In the genomic region with DNA sequence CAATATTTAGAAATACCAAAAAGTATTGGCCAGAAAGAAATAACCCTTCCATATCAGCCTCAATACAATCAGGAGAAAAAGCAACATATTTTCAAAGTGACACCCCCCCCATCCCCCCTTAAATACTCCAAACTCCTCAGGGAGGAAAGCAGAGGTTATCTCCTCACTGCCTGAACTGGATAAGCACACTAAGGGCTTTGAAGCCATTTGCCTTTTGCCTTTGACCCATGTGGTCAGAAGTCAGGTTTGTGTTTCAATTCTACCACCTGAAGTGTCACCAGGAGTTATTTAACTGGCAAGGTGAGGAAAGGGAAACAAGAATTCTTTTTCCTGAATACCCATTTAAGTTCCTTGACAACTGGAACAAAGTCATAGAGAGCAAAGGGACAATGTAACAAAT, we compare ENCODE assay signal across 23 cellular contexts. TPM values are rescaled to one million over a fixed set of nuclear protein-coding genes. Genes with fewer than 3 reads are reported as not detected.
DNase-seq lines count a peak whose midpoint lies in the region; ATAC-seq, FAIRE-seq and TF ChIP-seq lines count a peak whose summit lies in the region.
"Had no signal": no experiment of that assay in that cellular context is flagged by ENCODE, and none has a peak within 500 bp of the region (broad histone marks: within the 10 kb centered on the region; RNA-seq: fewer than 3 reads in every experiment).

No MANE protein-coding gene starts in this region.

- H2AK9ac ChIP-seq in IMR-90 (replicated peaks; ENCODE audit: low read depth, low read length, poor library complexity), result no peak overlapping the region

- H3K27me3 Mint-ChIP-seq in mesothelial cell of epicardium (ENCODE audit: low read depth), result no peaks in the 10 kb centered on the region

- no peak for FAIRE-seq in HepG2 (lab: Jason Lieb, UNC)
- FAIRE-seq: GM19239 had no signal

- TF ChIP-seq EP300 in HepG2 (IDR thresholded peaks at IDR 0.05; ENCODE audit: low read depth in 2 of 2, low read length in 2 of 2) (no peak), HepG2 (CRISPR knock-in tag; IDR thresholded peaks at IDR 0.05; ENCODE audit: borderline replicate concordance) (no peak), esophagus muscularis mucosa (IDR thresholded peaks at IDR 0.05) (no peak)

- no TSS peak for BruUV-seq in HepG2 (replicated peaks; lab: Mats Ljungman, UMichigan)
- no TSS peak for BruUV-seq in IMR-90 (replicated peaks; lab: Mats Ljungman, UMichigan)

- H3K9me1 ChIP-seq in IMR-90 (ENCODE audit: insufficient read depth, low read length), result no peaks in the 10 kb centered on the region; the same call in 1 of the 2 replicates

- H3K23ac ChIP-seq in IMR-90 (ENCODE audit: low read depth, low read length), result no peak overlapping the region

- no peak overlapping the region for H2BK120ac ChIP-seq in IMR-90 (ENCODE audit: low read depth, low read length)

- no peak overlapping the region for H3K27ac ChIP-seq in HepG2 (ENCODE audit: extremely low read length, insufficient read depth, low read length)
- no peak overlapping the region for H3K27ac ChIP-seq in right lobe of liver
- no peak overlapping the region for H3K27ac ChIP-seq in IMR-90 (ENCODE audit: insufficient read depth, low read length)
- peak overlapping the region; percentile 28 to 98 (median 89) for H3K27ac ChIP-seq in esophagus muscularis mucosa (replicated peaks in 1 of 4)
- peak overlapping the region; percentile 15 for H3K27ac ChIP-seq in skeletal muscle tissue (ENCODE audit: low read depth, low read length)
- H3K27ac ChIP-seq: KMS-11, PC-9, SJSA1 had no signal

- no peak overlapping the region for H3K4me3 Mint-ChIP-seq in mesothelial cell of epicardium
- H3K4me3 Mint-ChIP-seq: CD14-positive monocyte, GM23338 had no signal

- no peak overlapping the region for H3K4ac ChIP-seq in IMR-90 (ENCODE audit: low read depth, low read length)

- DNase-seq in HepG2 (ENCODE audit: low spot score), result no peak
- DNase-seq in right lobe of liver, result no peak
- DNase-seq in IMR-90, result no peak
- DNase-seq in esophagus muscularis mucosa (ENCODE audit: extremely low spot score), result no peak
- DNase-seq in GM03348 (ENCODE audit: low spot score), result no peak
- no peak for DNase-seq in mesothelial cell of epicardium (ENCODE audit: low spot score in 2 of 2, unreplicated experiment in 2 of 2)
- no peak for DNase-seq in amygdala (lab: John Stamatoyannopoulos, UW)
- DNase-seq: ACHN, AML-193, DMS 273 treated with DMSO at 0.1 percent for 48 hours, DND-41, HCEC 1CT, NCI-H1417 treated with DMSO at 0.1 percent for 48 hours, NCI-H187 treated with DMSO at 0.1 percent for 48 hours, NCI-H2227 treated with DMSO at 0.1 percent for 48 hours, NCI-H510A treated with DMSO at 0.1 percent for 48 hours, PC-9 had no signal

- H3K4me1 ChIP-seq in HepG2 (ENCODE audit: insufficient read depth, low read length), result peaks cover 76% of the 10 kb centered on the region
- H3K4me1 ChIP-seq in right lobe of liver, result peaks cover 0 to 21% (median 2%) of the 10 kb centered on the region in 4 donors
- peaks cover 8% of the 10 kb centered on the region for H3K4me1 ChIP-seq in IMR-90 (ENCODE audit: control insufficient read depth, insufficient read depth, low read length)
- peaks cover 35 to 51% (median 47%) of the 10 kb centered on the region in 4 donors for H3K4me1 ChIP-seq in esophagus muscularis mucosa
- peaks cover 62 to 67% (median 64%) of the 10 kb centered on the region in 3 donors for H3K4me1 ChIP-seq in skeletal muscle tissue (ENCODE audit: control insufficient read depth in 3 of 3, insufficient read depth in 3 of 3, low read length in 3 of 3)

- no peaks in the 10 kb centered on the region for H3K9me3 Mint-ChIP-seq in mesothelial cell of epicardium
- H3K9me3 Mint-ChIP-seq: CD14-positive monocyte, GM23338 had no signal

- no peak; a peak in 1 of 4 replicates for TF ChIP-seq POLR2A in HepG2 (IDR thresholded peaks at IDR 0.05; ENCODE audit: insufficient read depth in 1 of 2, low read depth in 2 of 2, low read length in 2 of 2)
- TF ChIP-seq POLR2A in right lobe of liver (IDR thresholded peaks at IDR 0.05), result no peak
- TF ChIP-seq POLR2A in IMR-90 (IDR thresholded peaks at IDR 0.05; ENCODE audit: low read depth, low read length), result no peak
- TF ChIP-seq POLR2A in esophagus muscularis mucosa (IDR thresholded peaks at IDR 0.05; ENCODE audit: low read depth), result no peak

- H3K27me3 ChIP-seq in HepG2 (ENCODE audit: control insufficient read depth in 1 of 2, insufficient read depth in 2 of 2, low read length in 2 of 2) (no peaks in the 10 kb centered on the region; a peak in 1 of 5 replicates), right lobe of liver (no peaks in the 10 kb centered on the region), IMR-90 (ENCODE audit: control insufficient read depth, insufficient read depth, low read length) (no peaks in the 10 kb centered on the region), esophagus muscularis mucosa (no peaks in the 10 kb centered on the region), skeletal muscle tissue (ENCODE audit: control insufficient read depth in 3 of 3, insufficient read depth in 3 of 3, low read length in 3 of 3) (no peaks in the 10 kb centered on the region)
- H3K27me3 ChIP-seq: SJSA1 had no signal

- H3K9ac ChIP-seq in HepG2 (ENCODE audit: insufficient read depth, low read depth, low read length), result no peak overlapping the region
- no peak overlapping the region for H3K9ac ChIP-seq in IMR-90 (ENCODE audit: low read depth, low read length)
- peak overlapping the region in 1 of 3 donors; percentile 1 for H3K9ac ChIP-seq in skeletal muscle tissue (ENCODE audit: low read depth in 1 of 3, low read length in 3 of 3)
- H3K9ac ChIP-seq: KMS-11 had no signal

- peaks cover 9% of the 10 kb centered on the region for H3K79me2 ChIP-seq in HepG2 (ENCODE audit: insufficient read depth, low read length)

- CTCF ChIA-PET in HepG2 (lab: Yijun Ruan, JAX; ENCODE audit: low intra/inter-chr PET ratio, low total read pairs) (no interaction called here), IMR-90 (lab: Yijun Ruan, JAX) (interaction anchor here (2.0 kb wide), 1 partner anchor 8 kb away, joined by 8 read pairs; no protein-coding TSS in a partner anchor)

- H2AFZ ChIP-seq in HepG2 (ENCODE audit: low read length) (no peak overlapping the region), IMR-90 (replicated peaks; ENCODE audit: low read length, poor library complexity) (no peak overlapping the region)
- H2AFZ ChIP-seq: GM23338, PC-9 had no signal

- ATAC-seq in HepG2, result no peak
- ATAC-seq in right lobe of liver, result no peak
- no peak for ATAC-seq in IMR-90 (ENCODE audit: low read depth)
- ATAC-seq: GM23338 had no signal

- TF ChIP-seq RAD21 in HepG2 (CRISPR knock-in tag; IDR thresholded peaks at IDR 0.05), result no peak
- no peak for TF ChIP-seq RAD21 in IMR-90 (IDR thresholded peaks at IDR 0.05; ENCODE audit: low read length)

- POLR2A ChIA-PET in HepG2 (lab: Yijun Ruan, JAX) (interaction anchor here (1.4 to 14.7 kb wide), 4 partner anchors 7 to 132 kb away, joined by 4 to 173 read pairs (median 50); a partner anchor contains a TSS), IMR-90 (lab: Charles Lee; ENCODE audit: unreplicated experiment) (no interaction called here)

- TF ChIP-seq CTCF in HepG2 (CRISPR knock-in tag; IDR thresholded peaks at IDR 0.05) (no peak), right lobe of liver (IDR thresholded peaks at IDR 0.05) (no peak), IMR-90 (conservative IDR thresholded peaks at IDR 0.05; ENCODE audit: low read depth, low read length) (no peak), esophagus muscularis mucosa (IDR thresholded peaks at IDR 0.05) (no peak), mesothelial cell of epicardium (IDR thresholded peaks at IDR 0.05; ENCODE audit: unreplicated experiment) (no peak)

- no peak overlapping the region for H3K18ac ChIP-seq in IMR-90 (ENCODE audit: low read depth, low read length)

- intact Hi-C loops in HepG2 (cut with micrococcal nuclease; ENCODE audit: unreplicated experiment) (no loop called here), right lobe of liver (cut with DNase I) (loop anchor here in 1 of 2 donors (10.0 kb wide), 1 partner anchor 127 kb away; no protein-coding TSS in a partner anchor), IMR-90 (cut with micrococcal nuclease) (no loop called here), esophagus muscularis mucosa (cut with DNase I) (no loop called here)

- no peaks in the 10 kb centered on the region for H3K36me3 ChIP-seq in HepG2 (replicated peaks in 1 of 2; ENCODE audit: control insufficient read depth in 1 of 2, insufficient read depth in 2 of 2, low read length in 2 of 2)
- H3K36me3 ChIP-seq in right lobe of liver, result peaks cover 0 to 1% (median 0%) of the 10 kb centered on the region in 4 donors
- no peaks in the 10 kb centered on the region for H3K36me3 ChIP-seq in IMR-90 (ENCODE audit: control insufficient read depth, insufficient read depth, low read length)
- no peaks in the 10 kb centered on the region for H3K36me3 ChIP-seq in esophagus muscularis mucosa
- peaks cover 0 to 2% (median 0%) of the 10 kb centered on the region in 3 donors for H3K36me3 ChIP-seq in skeletal muscle tissue (ENCODE audit: control insufficient read depth in 3 of 3, insufficient read depth in 3 of 3, low read length in 3 of 3)

- peaks cover 31% of the 10 kb centered on the region for H3K4me1 Mint-ChIP-seq in mesothelial cell of epicardium

- H3K4me3 ChIP-seq in HepG2 (replicated peaks in 1 of 3; ENCODE audit: insufficient read depth in 1 of 3, low read depth in 2 of 3, low read length in 3 of 3) (no peak overlapping the region), right lobe of liver (no peak overlapping the region), IMR-90 (ENCODE audit: insufficient read depth, low read depth, low read length) (no peak overlapping the region), esophagus muscularis mucosa (no peak overlapping the region), skeletal muscle tissue (ENCODE audit: low read length in 3 of 3) (peak overlapping the region in 1 of 3 donors; percentile 31)
- H3K4me3 ChIP-seq: GM23338, PC-9, SJSA1 had no signal

- no peak overlapping the region for H2BK5ac ChIP-seq in IMR-90 (ENCODE audit: low read depth, low read length, poor library complexity, severe bottlenecking)

- H3K79me1 ChIP-seq in IMR-90 (ENCODE audit: low read depth in 1 of 2, low read length in 2 of 2), result peaks cover 10 to 43% of the 10 kb centered on the region in 2 experiments; a peak in 3 of 4 replicates

- no peak overlapping the region for H3K56ac ChIP-seq in IMR-90 (ENCODE audit: extremely low read depth, insufficient read depth, low read length)

- H3K27ac Mint-ChIP-seq in mesothelial cell of epicardium, result no peak overlapping the region
- H3K27ac Mint-ChIP-seq: CD14-positive monocyte, GM23338 had no signal

- H3K14ac ChIP-seq in IMR-90 (replicated peaks; ENCODE audit: low read depth, low read length), result peak overlapping the region; percentile 21; the same call in 1 of the 2 replicates

- H4K20me1 ChIP-seq in HepG2 (ENCODE audit: insufficient read depth, low read length) (no peaks in the 10 kb centered on the region), IMR-90 (ENCODE audit: insufficient read depth, low read length) (peaks cover 5% of the 10 kb centered on the region)

- no peaks in the 10 kb centered on the region for H3K36me3 Mint-ChIP-seq in mesothelial cell of epicardium
- H3K36me3 Mint-ChIP-seq: CD14-positive monocyte had no signal

- H2BK20ac ChIP-seq in IMR-90 (ENCODE audit: low read depth, low read length), result no peak overlapping the region

- in situ Hi-C loops in HepG2 (cut with HindIII; ENCODE audit: extremely low pct_ligation_motif_present, low pct_unique_long_range_greater_than_20kb) (no loop called here), IMR-90 (cut with MboI; ENCODE audit: low sequenced_read_pairs) (no loop called here)

- H4K91ac ChIP-seq in IMR-90 (ENCODE audit: insufficient read depth, low read depth, low read length), result no peak overlapping the region

- dilution Hi-C loops in IMR-90 (cut with HindIII; ENCODE audit: low sequenced_read_pairs, unreplicated experiment), result loop anchor here (25.0 kb wide), 1 partner anchor 129 kb away; a partner anchor contains a TSS

- H3K4me2 ChIP-seq in HepG2 (ENCODE audit: low read depth, low read length) (no peak overlapping the region), IMR-90 (ENCODE audit: low read depth, low read length) (no peak overlapping the region)
- H3K4me2 ChIP-seq: GM23338, KMS-11, PC-9 had no signal

- H2BK15ac ChIP-seq in IMR-90 (ENCODE audit: low read depth, low read length), result no peak overlapping the region

- H2AK5ac ChIP-seq in IMR-90 (ENCODE audit: low read depth, low read length), result no peak overlapping the region

- H4K8ac ChIP-seq in IMR-90 (ENCODE audit: low read depth in 2 of 2, low read length in 2 of 2), result no peak overlapping the region

- H3K9me3 ChIP-seq in HepG2 (ENCODE audit: low read length) (no peaks in the 10 kb centered on the region), right lobe of liver (no peaks in the 10 kb centered on the region), IMR-90 (ENCODE audit: control insufficient read depth, insufficient read depth, low read length) (no peaks in the 10 kb centered on the region), esophagus muscularis mucosa (no peaks in the 10 kb centered on the region), skeletal muscle tissue (ENCODE audit: control insufficient read depth in 3 of 3, low read length in 3 of 3) (no peaks in the 10 kb centered on the region)
- H3K9me3 ChIP-seq: SJSA1 had no signal

- H4K5ac ChIP-seq in IMR-90 (ENCODE audit: low read depth, low read length), result no peak overlapping the region

RNA-seq across cellular contexts. Expression of a gene that starts 3.5 kb away (rescaled TPM):
- total RNA-seq in HepG2 (2016; rRNA removed; fragmentation: Illumina TruSeq; extraction: Trizol) (45.9 and 48.0 TPM in 2 replicates), right lobe of liver (10 to 100 TPM; 13.0 to 19.3 (median 14.6) TPM), IMR-90 (2012; rRNA removed) (40.3 and 42.1 TPM in 2 replicates), esophagus muscularis mucosa (100 to 1,000 TPM in 3 of 4 donors, 10 to 100 TPM in 1; 98.9 to 154 (median 121) TPM), skeletal muscle tissue (30.3 TPM), mesothelial cell of epicardium (80.6 to 84.9 TPM (median 82.5 TPM) in 3 replicates)
- 8.8 and 10.8 TPM in 2 replicates for total RNA-seq in HepG2 (2016; cell fraction: cytosol; rRNA removed; fragmentation: Illumina TruSeq; extraction: Trizol; ENCODE audit: low read depth)
- total RNA-seq in HepG2 (2016; cell fraction: insoluble cytoplasmic fraction; rRNA removed; fragmentation: Illumina TruSeq; extraction: Trizol), result 41.9 and 43.4 TPM in 2 replicates
- total RNA-seq in HepG2 (2016; cell fraction: membrane; rRNA removed; fragmentation: Illumina TruSeq; extraction: Trizol), result 42.3 and 48.6 TPM in 2 replicates
- 31.1 and 37.8 TPM in 2 replicates for total RNA-seq in HepG2 (2016; cell fraction: nucleus; rRNA removed; fragmentation: Illumina TruSeq; extraction: Trizol)
- polyA plus RNA-seq in HepG2 (2011; rRNA removed) (41.3 and 49.7 TPM in 2 replicates), IMR-90 (2012; rRNA removed) (21.1 and 22.4 TPM in 2 replicates)
- polyA plus RNA-seq in HepG2 (2011; cell fraction: cytosol; rRNA removed), result 27.7 and 34.7 TPM in 2 replicates
- 30.2 and 33.3 TPM in 2 replicates for polyA plus RNA-seq in HepG2 (2011; cell fraction: nucleus; rRNA removed)
- 38.9 and 45.7 TPM in 2 replicates for polyA plus RNA-seq in HepG2 (2012)
- polyA plus RNA-seq in HepG2 (2016; cell fraction: cytosol; fragmentation: Illumina TruSeq; extraction: Trizol; ENCODE audit: low read depth), result 7.1 and 7.4 TPM in 2 replicates
- 34.8 and 42.4 TPM in 2 replicates for polyA plus RNA-seq in HepG2 (2016; cell fraction: insoluble cytoplasmic fraction; fragmentation: Illumina TruSeq; extraction: Trizol; ENCODE audit: low read depth)
- 22.0 and 25.5 TPM in 2 replicates for polyA plus RNA-seq in HepG2 (2016; cell fraction: membrane; fragmentation: Illumina TruSeq; extraction: Trizol; ENCODE audit: low read depth)
- 46.2 and 49.1 TPM in 2 replicates for polyA plus RNA-seq in HepG2 (2016; cell fraction: nucleus; fragmentation: Illumina TruSeq; extraction: Trizol; ENCODE audit: insufficient read depth, low read depth)
- polyA minus RNA-seq in HepG2 (2011; rRNA and poly(A)+ RNA removed; ENCODE audit: low replicate concordance), result 41.4 and 56.9 TPM in 2 replicates
- 31.2 and 37.3 TPM in 2 replicates for polyA minus RNA-seq in HepG2 (2011; cell fraction: cytosol; rRNA and poly(A)+ RNA removed)
- polyA minus RNA-seq in HepG2 (2011; cell fraction: nucleus; rRNA and poly(A)+ RNA removed), result 32.7 and 46.6 TPM in 2 replicates
- polyA plus RNA-seq in IMR-90 (2012; cell fraction: cytosol; rRNA removed), result 7.6 and 9.8 TPM in 2 replicates
- 11.5 and 37.6 TPM in 2 replicates for polyA plus RNA-seq in IMR-90 (2012; cell fraction: nucleus; rRNA removed; ENCODE audit: low replicate concordance)

RNA-seq across cellular contexts. Expression of a gene that starts 15.5 kb away (rescaled TPM):
- 445 and 520 TPM in 2 replicates for total RNA-seq in HepG2 (2016; rRNA removed; fragmentation: Illumina TruSeq; extraction: Trizol)
- 40.7 and 51.5 TPM in 2 replicates for total RNA-seq in HepG2 (2016; cell fraction: cytosol; rRNA removed; fragmentation: Illumina TruSeq; extraction: Trizol; ENCODE audit: low read depth)
- 472 and 528 TPM in 2 replicates for total RNA-seq in HepG2 (2016; cell fraction: insoluble cytoplasmic fraction; rRNA removed; fragmentation: Illumina TruSeq; extraction: Trizol)
- total RNA-seq in HepG2 (2016; cell fraction: membrane; rRNA removed; fragmentation: Illumina TruSeq; extraction: Trizol), result 120 and 137 TPM in 2 replicates
- total RNA-seq in HepG2 (2016; cell fraction: nucleus; rRNA removed; fragmentation: Illumina TruSeq; extraction: Trizol), result 332 and 353 TPM in 2 replicates
- polyA plus RNA-seq in HepG2 (2011; rRNA removed), result 142 and 144 TPM in 2 replicates
- 61.9 and 82.9 TPM in 2 replicates for polyA plus RNA-seq in HepG2 (2011; cell fraction: cytosol; rRNA removed)
- 1,130 and 1,625 TPM in 2 replicates for polyA plus RNA-seq in HepG2 (2011; cell fraction: nucleus; rRNA removed)
- polyA plus RNA-seq in HepG2 (2012), result 96.9 and 161 TPM in 2 replicates
- 19.4 and 20.4 TPM in 2 replicates for polyA plus RNA-seq in HepG2 (2016; cell fraction: cytosol; fragmentation: Illumina TruSeq; extraction: Trizol; ENCODE audit: low read depth)
- polyA plus RNA-seq in HepG2 (2016; cell fraction: insoluble cytoplasmic fraction; fragmentation: Illumina TruSeq; extraction: Trizol; ENCODE audit: low read depth), result 411 and 445 TPM in 2 replicates
- polyA plus RNA-seq in HepG2 (2016; cell fraction: membrane; fragmentation: Illumina TruSeq; extraction: Trizol; ENCODE audit: low read depth), result 54.7 and 57.3 TPM in 2 replicates
- 359 and 383 TPM in 2 replicates for polyA plus RNA-seq in HepG2 (2016; cell fraction: nucleus; fragmentation: Illumina TruSeq; extraction: Trizol; ENCODE audit: insufficient read depth, low read depth)
- 673 and 710 TPM in 2 replicates for polyA minus RNA-seq in HepG2 (2011; rRNA and poly(A)+ RNA removed; ENCODE audit: low replicate concordance)
- polyA minus RNA-seq in HepG2 (2011; cell fraction: cytosol; rRNA and poly(A)+ RNA removed), result 78.3 and 89.3 TPM in 2 replicates
- 1,057 and 1,237 TPM in 2 replicates for polyA minus RNA-seq in HepG2 (2011; cell fraction: nucleus; rRNA and poly(A)+ RNA removed)
- 10 to 100 TPM; 55.7 to 92.0 (median 80.0) TPM for total RNA-seq in right lobe of liver
- total RNA-seq in IMR-90 (2012; rRNA removed), result 357 and 513 TPM in 2 replicates
- polyA plus RNA-seq in IMR-90 (2012; rRNA removed), result 155 and 190 TPM in 2 replicates
- 73.2 and 182 TPM in 2 replicates for polyA plus RNA-seq in IMR-90 (2012; cell fraction: cytosol; rRNA removed)
- polyA plus RNA-seq in IMR-90 (2012; cell fraction: nucleus; rRNA removed; ENCODE audit: low replicate concordance), result 328 and 661 TPM in 2 replicates
- 100 to 1,000 TPM; 136 to 185 (median 156) TPM for total RNA-seq in esophagus muscularis mucosa
- 224 TPM for total RNA-seq in skeletal muscle tissue
- total RNA-seq in mesothelial cell of epicardium, result 258 to 267 TPM (median 264 TPM) in 3 replicates

RNA-seq across cellular contexts. Expression of a gene that starts 36.3 kb away (rescaled TPM):
- 4.2 and 7.4 TPM in 2 replicates for total RNA-seq in HepG2 (2016; rRNA removed; fragmentation: Illumina TruSeq; extraction: Trizol)
- total RNA-seq in HepG2 (2016; cell fraction: cytosol; rRNA removed; fragmentation: Illumina TruSeq; extraction: Trizol; ENCODE audit: low read depth), result 4.1 and 4.7 TPM in 2 replicates
- total RNA-seq in HepG2 (2016; cell fraction: insoluble cytoplasmic fraction; rRNA removed; fragmentation: Illumina TruSeq; extraction: Trizol), result 3.5 and 7.9 TPM in 2 replicates
- total RNA-seq in HepG2 (2016; cell fraction: membrane; rRNA removed; fragmentation: Illumina TruSeq; extraction: Trizol), result 7.6 and 8.6 TPM in 2 replicates
- total RNA-seq in HepG2 (2016; cell fraction: nucleus; rRNA removed; fragmentation: Illumina TruSeq; extraction: Trizol), result 9.6 and 11.9 TPM in 2 replicates
- polyA plus RNA-seq in HepG2 (2011; rRNA removed), result 12.9 and 14.4 TPM in 2 replicates
- polyA plus RNA-seq in HepG2 (2011; cell fraction: cytosol; rRNA removed), result 8.1 and 8.6 TPM in 2 replicates
- polyA plus RNA-seq in HepG2 (2011; cell fraction: nucleus; rRNA removed), result 36.7 and 43.5 TPM in 2 replicates
- polyA plus RNA-seq in HepG2 (2012), result 9.8 and 10.2 TPM in 2 replicates
- 9.4 and 11.1 TPM in 2 replicates for polyA plus RNA-seq in HepG2 (2016; cell fraction: cytosol; fragmentation: Illumina TruSeq; extraction: Trizol; ENCODE audit: low read depth)
- 9.2 and 10.0 TPM in 2 replicates for polyA plus RNA-seq in HepG2 (2016; cell fraction: insoluble cytoplasmic fraction; fragmentation: Illumina TruSeq; extraction: Trizol; ENCODE audit: low read depth)
- 15.4 and 16.0 TPM in 2 replicates for polyA plus RNA-seq in HepG2 (2016; cell fraction: membrane; fragmentation: Illumina TruSeq; extraction: Trizol; ENCODE audit: low read depth)
- polyA plus RNA-seq in HepG2 (2016; cell fraction: nucleus; fragmentation: Illumina TruSeq; extraction: Trizol; ENCODE audit: insufficient read depth, low read depth), result 33.7 and 36.2 TPM in 2 replicates
- 2.9 and 6.8 TPM in 2 replicates for polyA minus RNA-seq in HepG2 (2011; rRNA and poly(A)+ RNA removed; ENCODE audit: low replicate concordance)
- 5.1 and 7.3 TPM in 2 replicates for polyA minus RNA-seq in HepG2 (2011; cell fraction: cytosol; rRNA and poly(A)+ RNA removed)
- 6.6 and 8.2 TPM in 2 replicates for polyA minus RNA-seq in HepG2 (2011; cell fraction: nucleus; rRNA and poly(A)+ RNA removed)
- 1 to 10 TPM; 4.0 to 8.5 (median 5.5) TPM for total RNA-seq in right lobe of liver
- 4.1 and 4.2 TPM in 2 replicates for total RNA-seq in IMR-90 (2012; rRNA removed)
- polyA plus RNA-seq in IMR-90 (2012; rRNA removed), result 21.2 and 22.6 TPM in 2 replicates
- polyA plus RNA-seq in IMR-90 (2012; cell fraction: cytosol; rRNA removed), result 16.0 and 18.8 TPM in 2 replicates
- polyA plus RNA-seq in IMR-90 (2012; cell fraction: nucleus; rRNA removed; ENCODE audit: low replicate concordance), result 69.3 and 81.4 TPM in 2 replicates
- 10 to 100 TPM; 30.3 to 72.2 (median 51.2) TPM for total RNA-seq in esophagus muscularis mucosa
- total RNA-seq in skeletal muscle tissue, result 10.4 TPM
- 37.0 to 38.7 TPM (median 37.8 TPM) in 3 replicates for total RNA-seq in mesothelial cell of epicardium

Comparison
In these comparisons a context has a peak if more than half of its experiments do, and no peak if none do; other contexts are left out.
1. H3K27ac ChIP-seq: peak in esophagus muscularis mucosa (4 of 4) and skeletal muscle tissue (single experiment); none in HepG2 (single experiment), right lobe of liver (0 of 3) and IMR-90 (single experiment).